ENCODE assay signal across 26 cellular contexts in genomic region chr7:145698526-145699262, GRCh38.
DNase-seq lines count a peak whose midpoint lies in the region; ATAC-seq and TF ChIP-seq lines count a peak whose summit lies in the region.
"Had no signal": no experiment of that assay in that cellular context is flagged by ENCODE, and none has a peak within 500 bp of the region (broad histone marks: within the 10 kb centered on the region; RNA-seq: fewer than 3 reads in every experiment).

No MANE protein-coding gene starts in this region.

- H3K4me1 ChIP-seq in right atrium auricular region, result no peaks in the 10 kb centered on the region
- H3K4me1 ChIP-seq: BLaER1, SJSA1, upper lobe of left lung had no signal

- no peaks in the 10 kb centered on the region for H3K27me3 ChIP-seq in right atrium auricular region
- H3K27me3 ChIP-seq: BLaER1, SJSA1, upper lobe of left lung had no signal

- no peak overlapping the region for H3K4me3 ChIP-seq in right atrium auricular region
- H3K4me3 ChIP-seq in choroid plexus epithelial cell (ENCODE audit: low read depth, low read length), result no peak overlapping the region
- H3K4me3 ChIP-seq: BLaER1, SJSA1, upper lobe of left lung had no signal

- no peak overlapping the region for H3K27ac ChIP-seq in right atrium auricular region
- H3K27ac ChIP-seq: BLaER1, SJSA1, upper lobe of left lung had no signal

- DNase-seq in left ventricle myocardium superior, result no peak
- no peak for DNase-seq in right atrium auricular region (ENCODE audit: low spot score)
- peak; percentile 9 for DNase-seq in RKO (ENCODE audit: low spot score)
- DNase-seq in choroid plexus epithelial cell (ENCODE audit: low read depth), result peak; percentile 1
- peak; percentile 41 for DNase-seq in stromal cell of bone marrow (ENCODE audit: low read depth)
- no peak for DNase-seq in HuH-7 (ENCODE audit: low spot score)
- no peak for DNase-seq in occipital lobe (lab: John Stamatoyannopoulos, UW)
- DNase-seq: activated CD4-positive, alpha-beta T cell treated with anti-CD3 and anti-CD28 coated beads, Interleukin-2, amount 50 U/mL, for 4 hours; activated CD8-positive, alpha-beta memory T cell treated with anti-CD3 and anti-CD28 coated beads, Interleukin-2, amount 50 U/mL, for 4 hours; anterior cingulate cortex; DMS79; GF-D8; glutamatergic neuron; kidney; NCI-H1930; NCI-H524 treated with DMSO at 0.1 percent for 48 hours; stimulated activated CD4-positive, alpha-beta T cell treated with anti-CD3 and anti-CD28 coated beads, Interleukin-12 subunit alpha, Interleukin-12 subunit beta, amount 100 ng/mL, for 4 hours; stimulated activated CD4-positive, alpha-beta T cell treated with anti-CD3 and anti-CD28 coated beads, Interleukin-4, amount 100 ng/mL, for 1 hour; substantia nigra; upper lobe of left lung had no signal

- peaks cover 0 to under 1% of the 10 kb centered on the region in 2 donors for H3K9me3 ChIP-seq in right atrium auricular region
- H3K9me3 ChIP-seq: BLaER1, upper lobe of left lung had no signal

- ATAC-seq in left ventricle myocardium superior, result peak; percentile 68
- no peak for ATAC-seq in GM18858 (IDR thresholded peaks at IDR 0.05; ENCODE audit: unreplicated experiment)
- ATAC-seq: activated T-helper 17 cell treated with anti-CD3 and anti-CD28 coated beads, Interleukin-2, amount 50 U/mL, for 72 hours; HCT116; sciatic nerve had no signal

- TF ChIP-seq CTCF in right atrium auricular region (IDR thresholded peaks at IDR 0.05) (no peak), choroid plexus epithelial cell (conservative IDR thresholded peaks at IDR 0.05; ENCODE audit: low read depth, low read length) (no peak)

- H3K36me3 ChIP-seq in right atrium auricular region, result no peaks in the 10 kb centered on the region
- H3K36me3 ChIP-seq: BLaER1, SJSA1, upper lobe of left lung had no signal

- intact Hi-C loops in left ventricle myocardium superior (cut with micrococcal nuclease), result no loop called here

Comparison
In these comparisons a context has a peak if more than half of its experiments do, and no peak if none do; other contexts are left out.
1. DNase-seq: peak in RKO (single experiment), choroid plexus epithelial cell (single experiment) and stromal cell of bone marrow (single experiment); none in left ventricle myocardium superior (single experiment), right atrium auricular region (single experiment), HuH-7 (single experiment) and occipital lobe (single experiment).